18 cellular contexts compared by ENCODE assay signal in genomic region chr18:45777393-45777792, GRCh38. TPM values are rescaled to one million over a fixed set of nuclear protein-coding genes. Genes with fewer than 3 reads are reported as not detected.
A peak's percentile ranks its signal among the peaks of the same experiment; 100 is the strongest.
DNase-seq lines count a peak whose midpoint lies in the region; ATAC-seq and TF ChIP-seq lines count a peak whose summit lies in the region.
"Had no signal": no experiment of that assay in that cellular context is flagged by ENCODE, and none has a peak within 500 bp of the region (broad histone marks: within the 10 kb centered on the region; RNA-seq: fewer than 3 reads in every experiment).

No MANE protein-coding gene starts in this region.

- intact Hi-C loops in OCI-LY7 (cut with micrococcal nuclease; ENCODE audit: unreplicated experiment) (loop anchor here (5.0 kb wide), 1 partner anchor 85 kb away; no protein-coding TSS in a partner anchor), left lung (cut with DNase I) (no loop called here)

- H3K79me2 ChIP-seq in OCI-LY7 (ENCODE audit: insufficient read depth, low read depth, low read length) = no peaks in the 10 kb centered on the region

- H3K36me3 ChIP-seq in OCI-LY7 (ENCODE audit: insufficient read depth, low read length) (no peaks in the 10 kb centered on the region), left lung (no peaks in the 10 kb centered on the region)
- H3K36me3 ChIP-seq: HAP-1, thoracic aorta had no signal

- H3K4me3 ChIP-seq in fibroblast of villous mesenchyme (ENCODE audit: low read depth, low read length) (no peak overlapping the region), OCI-LY7 (ENCODE audit: low read depth, low read length, poor library complexity, severe bottlenecking) (no peak overlapping the region), left lung (no peak overlapping the region)
- H3K4me3 ChIP-seq: body of pancreas, HAP-1, psoas muscle, thoracic aorta had no signal

- H3K27me3 ChIP-seq in left lung = peaks cover 0 to 4% of the 10 kb centered on the region in 2 donors
- H3K27me3 ChIP-seq: body of pancreas had no signal

- no peaks in the 10 kb centered on the region for H3K9me3 ChIP-seq in OCI-LY7 (ENCODE audit: low read length)
- H3K9me3 ChIP-seq in left lung = no peaks in the 10 kb centered on the region
- H3K9me3 ChIP-seq: body of pancreas, HAP-1, psoas muscle, thoracic aorta had no signal

- no peak for ATAC-seq in left lung
- ATAC-seq: body of pancreas, psoas muscle had no signal

- peak overlapping the region; percentile 84 for H3K27ac ChIP-seq in VCaP
- no peak overlapping the region for H3K27ac ChIP-seq in OCI-LY7 (ENCODE audit: low read depth, low read length, poor library complexity, severe bottlenecking)
- no peak overlapping the region for H3K27ac ChIP-seq in left lung
- H3K27ac ChIP-seq: body of pancreas, psoas muscle, thoracic aorta had no signal

- no peaks in the 10 kb centered on the region for H3K9me2 ChIP-seq in OCI-LY7 (ENCODE audit: insufficient read depth, low read length)

- POLR2A ChIA-PET in OCI-LY7 (lab: Charles Lee) = no interaction called here

- H3K4me2 ChIP-seq in OCI-LY7 (ENCODE audit: low read length) = no peak overlapping the region

- no peak overlapping the region for H2AFZ ChIP-seq in OCI-LY7 (ENCODE audit: low read length)

- no TSS peak for BruUV-seq in OCI-LY7 (replicated peaks; lab: Mats Ljungman, UMichigan)

- H3K4me1 ChIP-seq in OCI-LY7 (ENCODE audit: insufficient read depth, low read length, poor library complexity, severe bottlenecking) (no peaks in the 10 kb centered on the region), left lung (peaks cover 0 to 8% of the 10 kb centered on the region in 2 donors)
- H3K4me1 ChIP-seq: body of pancreas, HAP-1, psoas muscle had no signal

- DNase-seq in GM04504 (ENCODE audit: low read depth) = peak; percentile 65
- DNase-seq in fibroblast of villous mesenchyme (ENCODE audit: low read depth) = peak; percentile 57
- no peak for DNase-seq in OCI-LY7 (ENCODE audit: low spot score)
- no peak for DNase-seq in stimulated activated CD4-positive, alpha-beta T cell treated with anti-CD3 and anti-CD28 coated beads, Interleukin-12 subunit alpha, Interleukin-12 subunit beta, amount 100 ng/mL, for 4 hours
- DNase-seq in 8988T = no peak
- DNase-seq in left lung = no peak
- DNase-seq: activated CD8-positive, alpha-beta memory T cell treated with anti-CD3 and anti-CD28 coated beads for 24 hours; activated effector memory CD4-positive, alpha-beta T cell treated with Interleukin-2 at 50 U/mL for 16 hours; body of pancreas; endodermal cell; head of caudate nucleus; KBM-7; NCI-H1417; psoas muscle; stimulated activated CD8-positive, alpha-beta memory T cell treated with anti-CD3 and anti-CD28 coated beads, Interleukin-4, amount 100 ng/mL, for 48 hours had no signal

- CTCF ChIA-PET in OCI-LY7 (lab: Charles Lee; ENCODE audit: unreplicated experiment) = no interaction called here

- H4K20me1 ChIP-seq in OCI-LY7 (ENCODE audit: insufficient read depth, low read length) = no peaks in the 10 kb centered on the region

- TF ChIP-seq CTCF in VCaP (conservative IDR thresholded peaks at IDR 0.05) (no peak), fibroblast of villous mesenchyme (IDR thresholded peaks at IDR 0.05; ENCODE audit: insufficient read depth, low read depth, low read length) (no peak), OCI-LY7 (conservative IDR thresholded peaks at IDR 0.05; ENCODE audit: low read length) (no peak), left lung (IDR thresholded peaks at IDR 0.05) (no peak)

RNA-seq across cellular contexts. Expression of gene SIGLEC15, which starts 48.1 kb away (rescaled TPM):
- total RNA-seq in fibroblast of villous mesenchyme (0.43 and 0.97 TPM in 2 replicates), OCI-LY7 (2022) (not detected in 2 replicates), left lung (under 1 TPM; 0.35 to 0.47 TPM)
- not detected in 2 replicates for total RNA-seq in OCI-LY7 (2014; rRNA removed; shearing (Covaris generic))
- total RNA-seq: endodermal cell, psoas muscle had no signal

RNA-seq across cellular contexts. Expression of gene SLC14A1, which starts 53.4 kb away (rescaled TPM):
- total RNA-seq in fibroblast of villous mesenchyme = 0.86 and 9.3 TPM in 2 replicates
- 0.06 TPM in 1 of 2 replicates, not detected in the other for total RNA-seq in OCI-LY7 (2014; rRNA removed; shearing (Covaris generic))
- total RNA-seq in OCI-LY7 (2022) = not detected in 2 replicates
- 1 to 10 TPM in 1 of 2 donors, under 1 TPM in 1; 0.86 to 1.6 TPM for total RNA-seq in left lung
- total RNA-seq: endodermal cell had no signal

Comparison
In these comparisons a context has a peak if more than half of its experiments do, and no peak if none do; other contexts are left out.
1. DNase-seq: peak in GM04504 (single experiment) and fibroblast of villous mesenchyme (single experiment); none in OCI-LY7 (single experiment), stimulated activated CD4-positive, alpha-beta T cell treated with anti-CD3 and anti-CD28 coated beads, Interleukin-12 subunit alpha, Interleukin-12 subunit beta, amount 100 ng/mL, for 4 hours (single experiment), 8988T (single experiment) and left lung (0 of 2).